16 cellular contexts compared by ENCODE assay signal in genomic region chrX:69018416-69019072, GRCh38.
"Had no signal": no experiment of that assay in that cellular context is flagged by ENCODE, and none has a peak within 500 bp of the region (broad histone marks: within the 10 kb centered on the region; RNA-seq: fewer than 3 reads in every experiment).

No MANE protein-coding gene starts in this region.

- DNase-seq: activated CD4-positive, alpha-beta T cell treated with anti-CD3 and anti-CD28 coated beads, Interleukin-2, amount 50 U/mL, for 48 hours; activated CD8-positive, alpha-beta memory T cell treated with anti-CD3 and anti-CD28 coated beads, Interleukin-2, amount 50 U/mL, for 48 hours; activated naive CD4-positive, alpha-beta T cell; activated T-cell treated with anti-CD3 and anti-CD28 coated beads, Interleukin-2, amount 50 U/mL, for 4 hours; colonic mucosa; foreskin fibroblast; immature natural killer cell; naive thymus-derived CD4-positive, alpha-beta T cell; stimulated activated CD4-positive, alpha-beta T cell treated with anti-CD3 and anti-CD28 coated beads, Interleukin-12 subunit alpha, Interleukin-12 subunit beta, amount 100 ng/mL, for 4 hours; stimulated activated CD4-positive, alpha-beta T cell treated with anti-CD3 and anti-CD28 coated beads, Interleukin-4, amount 100 ng/mL, for 4 hours; stimulated activated naive CD8-positive, alpha-beta T cell treated with anti-CD3 and anti-CD28 coated beads, Interleukin-15, Interleukin-2, amounts not matched to agents 100 U/mL and 50 U/mL, for 24 hours; T1000; upper lobe of left lung had no signal

- H3K4me1 ChIP-seq: colonic mucosa had no signal

- ATAC-seq: activated T-cell treated with anti-CD3 and anti-CD28 coated beads, Interleukin-2, amount 50 U/mL, for 4 hours; naive thymus-derived CD4-positive, alpha-beta T cell; stimulated activated naive CD8-positive, alpha-beta T cell treated with anti-CD3 and anti-CD28 coated beads, Interleukin-15, Interleukin-2, amounts not matched to agents 100 U/mL and 50 U/mL, for 24 hours; WTC11 had no signal

- H3K4me3 ChIP-seq: adrenal gland, colonic mucosa, neural progenitor cell, upper lobe of left lung had no signal

- H3K27me3 ChIP-seq: colonic mucosa, neural progenitor cell, upper lobe of left lung had no signal

- H3K27ac ChIP-seq: colonic mucosa, neural progenitor cell, upper lobe of left lung had no signal

- H3K9me3 ChIP-seq: adrenal gland, colonic mucosa, upper lobe of left lung had no signal

- H3K36me3 ChIP-seq: adrenal gland, colonic mucosa, neural progenitor cell, upper lobe of left lung had no signal
